ENCODE assay signal across 10 cellular contexts in genomic region chr11:1825039-1825740, GRCh38. TPM values are rescaled to one million over a fixed set of nuclear protein-coding genes. Genes with fewer than 3 reads are reported as not detected.
A peak's percentile ranks its signal among the peaks of the same experiment; 100 is the strongest.
DNase-seq lines count a peak whose midpoint lies in the region; ATAC-seq and TF ChIP-seq lines count a peak whose summit lies in the region.
"Had no signal": no experiment of that assay in that cellular context is flagged by ENCODE, and none has a peak within 500 bp of the region (broad histone marks: within the 10 kb centered on the region; RNA-seq: fewer than 3 reads in every experiment).

No MANE protein-coding gene starts in this region.

- 57% methylated on average over 20 of the region's 26 CpGs for WGBS in hepatocyte (ENCODE audit: low lambda C conversion rate, missing lambda C conversion rate)

- H3K4me1 ChIP-seq in hepatocyte (ENCODE audit: insufficient read depth), result peaks cover 30% of the 10 kb centered on the region

- POLR2A ChIA-PET in RWPE1 (lab: Yijun Ruan, JAX; ENCODE audit: low non-redundant PET), result no interaction called here
- POLR2A ChIA-PET in activated CD4-positive, alpha-beta memory T cell treated with anti-CD3 and anti-CD28 coated beads, Interleukin-2, amount 10 ng/mL, durations not matched to agents 7 days and 5 days (lab: Charles Lee), result no interaction called here

- H3K36me3 Mint-ChIP-seq in stimulated activated memory B cell treated with anti-CD40 and anti-IgM and Interleukin-4, amounts not matched to agents 10 μg/mL and 1 μg/mL and 100 μg/mL, for 72 hours, result no peaks in the 10 kb centered on the region
- H3K36me3 Mint-ChIP-seq in activated CD4-positive, alpha-beta memory T cell treated with anti-CD3 and anti-CD28 coated beads, Interleukin-2, amount 10 ng/mL, durations not matched to agents 7 days and 5 days (ENCODE audit: low read depth), result no peaks in the 10 kb centered on the region

- H3K36me3 ChIP-seq in hepatocyte (replicated peaks; ENCODE audit: insufficient read depth, low read depth), result no peaks in the 10 kb centered on the region

- no peak for TF ChIP-seq CTCF in RWPE1 (conservative IDR thresholded peaks at IDR 0.05; ENCODE audit: low read depth)
- peak; percentile 67 for TF ChIP-seq CTCF in hepatocyte (IDR thresholded peaks at IDR 0.05; ENCODE audit: poor library complexity)

- peaks cover 8% of the 10 kb centered on the region for H3K9me3 Mint-ChIP-seq in stimulated activated memory B cell treated with anti-CD40 and anti-IgM and Interleukin-4, amounts not matched to agents 10 μg/mL and 1 μg/mL and 100 μg/mL, for 72 hours
- no peaks in the 10 kb centered on the region for H3K9me3 Mint-ChIP-seq in activated CD4-positive, alpha-beta memory T cell treated with anti-CD3 and anti-CD28 coated beads, Interleukin-2, amount 10 ng/mL, durations not matched to agents 7 days and 5 days

- ATAC-seq in stimulated activated memory B cell treated with anti-CD40 and anti-IgM and Interleukin-4, amounts not matched to agents 10 μg/mL and 1 μg/mL and 100 μg/mL, for 72 hours, result peak; percentile 32
- no peak for ATAC-seq in HG02642 (IDR thresholded peaks at IDR 0.05; ENCODE audit: poor library complexity, unreplicated experiment)
- ATAC-seq in HG02852 (IDR thresholded peaks at IDR 0.05; ENCODE audit: unreplicated experiment), result no peak

- peak; percentile 34 for DNase-seq in activated CD4-positive, alpha-beta T cell treated with anti-CD3 and anti-CD28 coated beads for 48 hours
- DNase-seq in activated CD4-positive, alpha-beta T cell treated with anti-CD3 and anti-CD28 coated beads for 4 hours, result no peak
- DNase-seq in RWPE1 (ENCODE audit: low spot score) (no peak), hepatocyte (ENCODE audit: low spot score) (peak; percentile 85)
- DNase-seq in activated CD4-positive, alpha-beta memory T cell treated with anti-CD3 and anti-CD28 coated beads, Interleukin-2, amount 10 ng/mL, durations not matched to agents 7 days and 5 days, result no peak
- DNase-seq: nucleus accumbens had no signal

- no peak overlapping the region for H3K4me3 Mint-ChIP-seq in stimulated activated memory B cell treated with anti-CD40 and anti-IgM and Interleukin-4, amounts not matched to agents 10 μg/mL and 1 μg/mL and 100 μg/mL, for 72 hours
- H3K4me3 Mint-ChIP-seq in activated CD4-positive, alpha-beta memory T cell treated with anti-CD3 and anti-CD28 coated beads, Interleukin-2, amount 10 ng/mL, durations not matched to agents 7 days and 5 days, result no peak overlapping the region

- no peak overlapping the region for H3K4me3 ChIP-seq in hepatocyte

- H3K9me2 ChIP-seq in hepatocyte (replicated peaks; ENCODE audit: insufficient read depth), result no peaks in the 10 kb centered on the region

- peaks cover 4% of the 10 kb centered on the region for H3K4me1 Mint-ChIP-seq in stimulated activated memory B cell treated with anti-CD40 and anti-IgM and Interleukin-4, amounts not matched to agents 10 μg/mL and 1 μg/mL and 100 μg/mL, for 72 hours
- no peaks in the 10 kb centered on the region for H3K4me1 Mint-ChIP-seq in activated CD4-positive, alpha-beta memory T cell treated with anti-CD3 and anti-CD28 coated beads, Interleukin-2, amount 10 ng/mL, durations not matched to agents 7 days and 5 days

- H3K27ac ChIP-seq in RWPE1 (peak overlapping the region; percentile 97), hepatocyte (no peak overlapping the region)

- CTCF ChIA-PET in RWPE1 (lab: Yijun Ruan, JAX), result interaction anchor here (0.7 to 0.9 kb wide), 2 partner anchors 131 to 315 kb away, joined by 3 to 4 read pairs; no protein-coding TSS in a partner anchor
- CTCF ChIA-PET in activated CD4-positive, alpha-beta memory T cell treated with anti-CD3 and anti-CD28 coated beads, Interleukin-2, amount 10 ng/mL, durations not matched to agents 7 days and 5 days (lab: Charles Lee), result interaction anchor here (1.0 to 1.7 kb wide), 2 partner anchors 8 to 131 kb away, joined by 4 to 7 read pairs; no protein-coding TSS in a partner anchor

- no peak overlapping the region for H3K4me2 ChIP-seq in hepatocyte

- no peaks in the 10 kb centered on the region for H4K20me1 ChIP-seq in hepatocyte (ENCODE audit: insufficient read depth, poor library complexity, severe bottlenecking)

- H3K79me2 ChIP-seq in hepatocyte, result no peaks in the 10 kb centered on the region

- peaks cover 66% of the 10 kb centered on the region for H3K27me3 Mint-ChIP-seq in stimulated activated memory B cell treated with anti-CD40 and anti-IgM and Interleukin-4, amounts not matched to agents 10 μg/mL and 1 μg/mL and 100 μg/mL, for 72 hours
- peaks cover 2% of the 10 kb centered on the region for H3K27me3 Mint-ChIP-seq in activated CD4-positive, alpha-beta memory T cell treated with anti-CD3 and anti-CD28 coated beads, Interleukin-2, amount 10 ng/mL, durations not matched to agents 7 days and 5 days

- no peaks in the 10 kb centered on the region for H3K27me3 ChIP-seq in hepatocyte

- no peaks in the 10 kb centered on the region for H3K9me3 ChIP-seq in hepatocyte (ENCODE audit: low read depth)

- no peak overlapping the region for H3K27ac Mint-ChIP-seq in stimulated activated memory B cell treated with anti-CD40 and anti-IgM and Interleukin-4, amounts not matched to agents 10 μg/mL and 1 μg/mL and 100 μg/mL, for 72 hours
- no peak overlapping the region for H3K27ac Mint-ChIP-seq in activated CD4-positive, alpha-beta memory T cell treated with anti-CD3 and anti-CD28 coated beads, Interleukin-2, amount 10 ng/mL, durations not matched to agents 7 days and 5 days

- H2AFZ ChIP-seq in hepatocyte, result no peak overlapping the region

RNA-seq across cellular contexts. Expression of gene SYT8, which starts 9.6 kb away (rescaled TPM):
- total RNA-seq in hepatocyte, result 2.6 and 6.3 TPM in 2 replicates
- polyA plus RNA-seq in hepatocyte, result 29.2 and 42.1 TPM in 2 replicates
- not detected for total RNA-seq in activated CD4-positive, alpha-beta memory T cell treated with anti-CD3 and anti-CD28 coated beads, Interleukin-2, amount 10 ng/mL, durations not matched to agents 7 days and 5 days
- polyA plus RNA-seq: BJ had no signal

RNA-seq across cellular contexts. Expression of gene TNNI2, which starts 13.6 kb away (rescaled TPM):
- 0.73 and 2.4 TPM in 2 replicates for total RNA-seq in hepatocyte
- polyA plus RNA-seq in hepatocyte, result 5.5 and 10.9 TPM in 2 replicates
- total RNA-seq in activated CD4-positive, alpha-beta memory T cell treated with anti-CD3 and anti-CD28 coated beads, Interleukin-2, amount 10 ng/mL, durations not matched to agents 7 days and 5 days, result under 1 TPM; 0.38 to 0.60 TPM
- polyA plus RNA-seq: BJ had no signal

RNA-seq across cellular contexts. Expression of gene LSP1, which starts 27.7 kb away (rescaled TPM):
- 27.1 and 29.9 TPM in 2 replicates for total RNA-seq in hepatocyte
- 41.4 and 47.0 TPM in 2 replicates for polyA plus RNA-seq in hepatocyte
- total RNA-seq in activated CD4-positive, alpha-beta memory T cell treated with anti-CD3 and anti-CD28 coated beads, Interleukin-2, amount 10 ng/mL, durations not matched to agents 7 days and 5 days, result 100 to 1,000 TPM; 590 TPM
- polyA plus RNA-seq: BJ had no signal

Comparison
In these comparisons a context has a peak if more than half of its experiments do, and no peak if none do; other contexts are left out.
1. DNase-seq: peak in activated CD4-positive, alpha-beta T cell treated with anti-CD3 and anti-CD28 coated beads for 48 hours (single experiment) and hepatocyte (single experiment); none in activated CD4-positive, alpha-beta T cell treated with anti-CD3 and anti-CD28 coated beads for 4 hours (0 of 2), RWPE1 (single experiment) and activated CD4-positive, alpha-beta memory T cell treated with anti-CD3 and anti-CD28 coated beads, Interleukin-2, amount 10 ng/mL, durations not matched to agents 7 days and 5 days (single experiment).
2. RNA of gene LSP1, which starts 27.7 kb away (total RNA-seq): 590 TPM in activated CD4-positive, alpha-beta memory T cell treated with anti-CD3 and anti-CD28 coated beads, Interleukin-2, amount 10 ng/mL, durations not matched to agents 7 days and 5 days; 27.1 to 29.9 TPM in hepatocyte; every median in the first group is over 10 times any median in the second.